8 cellular contexts compared by ENCODE assay signal in genomic region chr1:231337043-231337471, GRCh38. TPM values are rescaled to one million over a fixed set of nuclear protein-coding genes. Genes with fewer than 3 reads are reported as not detected.
DNase-seq lines count a peak whose midpoint lies in the region; ATAC-seq and TF ChIP-seq lines count a peak whose summit lies in the region.

No MANE protein-coding gene starts in this region.

- CTCF ChIA-PET in OCI-LY7 (lab: Charles Lee; ENCODE audit: unreplicated experiment): interaction anchor here (0.8 to 1.5 kb wide), 2 partner anchors 95 to 251 kb away, joined by 3 read pairs; no protein-coding TSS in a partner anchor

- H3K36me3 Mint-ChIP-seq in CD14-positive monocyte: peaks cover 14 to 38% of the 10 kb centered on the region in 2 donors

- H3K27ac ChIP-seq in OCI-LY7 (ENCODE audit: low read depth, low read length, poor library complexity, severe bottlenecking) (peak overlapping the region; percentile 96), ectodermal cell (ENCODE audit: insufficient read depth, low read depth, low read length, poor library complexity, severe bottlenecking) (peak overlapping the region; percentile 58), muscle layer of colon (ENCODE audit: low read depth, low read length) (peak overlapping the region; percentile 96)

- 2% methylated on average over 32 of the region's 32 CpGs for WGBS in ectodermal cell, 2 experiments

- BruUV-seq in OCI-LY7 (replicated peaks; lab: Mats Ljungman, UMichigan): no TSS peak

- POLR2A ChIA-PET in OCI-LY7 (lab: Charles Lee): interaction anchor here (0.8 to 3.0 kb wide), 9 partner anchors 12 to 246 kb away, joined by 3 to 12 read pairs (median 4); partner anchors contain the start of gene EGLN1

- H3K4me1 ChIP-seq in OCI-LY7 (ENCODE audit: insufficient read depth, low read length, poor library complexity, severe bottlenecking) (peaks cover 38% of the 10 kb centered on the region), ectodermal cell (ENCODE audit: control insufficient read depth, insufficient read depth, low read length) (peaks cover 24% of the 10 kb centered on the region), muscle layer of colon (ENCODE audit: insufficient read depth, low read length) (peaks cover 40% of the 10 kb centered on the region)

- peak overlapping the region; percentile 34; the same call in 1 of the 2 replicates for H2AFZ ChIP-seq in OCI-LY7 (ENCODE audit: low read length)

- peak overlapping the region; percentile 98 to 99 (median 99) for H3K27ac Mint-ChIP-seq in CD14-positive monocyte

- H3K36me3 ChIP-seq in OCI-LY7 (ENCODE audit: insufficient read depth, low read length): peaks cover 53% of the 10 kb centered on the region
- peaks cover 3% of the 10 kb centered on the region for H3K36me3 ChIP-seq in ectodermal cell (ENCODE audit: control insufficient read depth, insufficient read depth, low read length)
- peaks cover 4% of the 10 kb centered on the region for H3K36me3 ChIP-seq in muscle layer of colon (ENCODE audit: insufficient read depth, low read length)

- DNase-seq in CD14-positive monocyte (ENCODE audit: low spot score) (no peak), OCI-LY7 (ENCODE audit: low spot score) (no peak), NCI-H510A (lab: John Stamatoyannopoulos, UW) (no peak), ACHN (no peak)
- DNase-seq in stimulated activated CD8-positive, alpha-beta memory T cell treated with anti-CD3 and anti-CD28 coated beads, Interleukin-4, amount 100 ng/mL, for 48 hours: no peak

- peaks cover 86% of the 10 kb centered on the region for H3K79me2 ChIP-seq in OCI-LY7 (ENCODE audit: insufficient read depth, low read depth, low read length)

- no peaks in the 10 kb centered on the region for H3K27me3 ChIP-seq in ectodermal cell (ENCODE audit: control insufficient read depth, insufficient read depth, low read length, poor library complexity, severe bottlenecking)
- no peaks in the 10 kb centered on the region for H3K27me3 ChIP-seq in muscle layer of colon (ENCODE audit: control insufficient read depth in 1 of 2, insufficient read depth in 2 of 2, low read length in 2 of 2)

- peaks cover 62% of the 10 kb centered on the region for H3K4me1 Mint-ChIP-seq in CD14-positive monocyte

- H3K27me3 Mint-ChIP-seq in CD14-positive monocyte (ENCODE audit: low read depth in 3 of 3): no peaks in the 10 kb centered on the region

- H4K20me1 ChIP-seq in OCI-LY7 (ENCODE audit: insufficient read depth, low read length): peaks cover 44% of the 10 kb centered on the region

- TF ChIP-seq CTCF in CD14-positive monocyte (IDR thresholded peaks at IDR 0.05) (no peak), OCI-LY7 (conservative IDR thresholded peaks at IDR 0.05; ENCODE audit: low read length) (no peak)

- no peaks in the 10 kb centered on the region for H3K9me2 ChIP-seq in OCI-LY7 (ENCODE audit: insufficient read depth, low read length)

- in situ Hi-C loops in ACHN (cut with HindIII; ENCODE audit: low pct_ligation_motif_present, low pct_unique_long_range_greater_than_20kb, low sequenced_read_pairs): no loop called here

- H3K9ac ChIP-seq in muscle layer of colon (ENCODE audit: low read length): peak overlapping the region; percentile 84

- H3K4me2 ChIP-seq in OCI-LY7 (ENCODE audit: low read length): peak overlapping the region; percentile 98

- no peaks in the 10 kb centered on the region for H3K9me3 ChIP-seq in OCI-LY7 (ENCODE audit: low read length)
- H3K9me3 ChIP-seq in ectodermal cell (ENCODE audit: control insufficient read depth, low read length): no peaks in the 10 kb centered on the region
- H3K9me3 ChIP-seq in muscle layer of colon (ENCODE audit: low read length): no peaks in the 10 kb centered on the region

- intact Hi-C loops in CD14-positive monocyte (cut with micrococcal nuclease) (loop anchor here (5.0 to 10.0 kb wide), 5 partner anchors 85 to 692 kb away; partner anchors contain the start of genes ARV1 (in 1 of the 2), COG2 (in 1 of the 2), EGLN1 (in 1 of the 2) and GNPAT (in 1 of the 2)), OCI-LY7 (cut with micrococcal nuclease; ENCODE audit: unreplicated experiment) (loop anchor here (2.0 kb wide), 1 partner anchor 86 kb away; the partner anchor contains the start of gene EGLN1)

- ATAC-seq in GM21529 (IDR thresholded peaks at IDR 0.05; ENCODE audit: unreplicated experiment): peak; percentile 23

- H3K4me3 Mint-ChIP-seq in CD14-positive monocyte: peak overlapping the region; percentile 99 to 100

- no peaks in the 10 kb centered on the region for H3K9me3 Mint-ChIP-seq in CD14-positive monocyte

- H3K4me3 ChIP-seq in OCI-LY7 (ENCODE audit: low read depth, low read length, poor library complexity, severe bottlenecking): peak overlapping the region; percentile 99
- peak overlapping the region; percentile 76 for H3K4me3 ChIP-seq in ectodermal cell (ENCODE audit: insufficient read depth, low read depth, low read length)
- H3K4me3 ChIP-seq in muscle layer of colon (ENCODE audit: low read depth in 1 of 2, low read length in 2 of 2): peak overlapping the region; percentile 91 to 98

RNA-seq across cellular contexts. Expression of gene EXOC8, which starts 0.6 kb away (rescaled TPM):
- polyA plus RNA-seq in CD14-positive monocyte: 1 to 10 TPM; 2.8 to 3.1 TPM
- 14.8 and 17.0 TPM in 2 replicates for total RNA-seq in OCI-LY7 (2014; rRNA removed; shearing (Covaris generic))
- total RNA-seq in OCI-LY7 (2022): 17.4 and 18.6 TPM in 2 replicates
- polyA plus RNA-seq in ectodermal cell (2013, experiment 1 of 4): 8.4 TPM
- polyA plus RNA-seq in ectodermal cell (2013, experiment 2 of 4): 8.6 TPM
- 5.8 TPM for polyA plus RNA-seq in ectodermal cell (2013, experiment 3 of 4)
- 6.5 TPM for polyA plus RNA-seq in ectodermal cell (2013, experiment 4 of 4)

RNA-seq across cellular contexts. Expression of gene SPRTN, which starts 1.0 kb away (rescaled TPM):
- polyA plus RNA-seq in CD14-positive monocyte: 1 to 10 TPM; 7.8 to 9.1 TPM
- 10.9 and 14.6 TPM in 2 replicates for total RNA-seq in OCI-LY7 (2014; rRNA removed; shearing (Covaris generic))
- total RNA-seq in OCI-LY7 (2022): 16.4 and 17.7 TPM in 2 replicates
- 11.2 TPM for polyA plus RNA-seq in ectodermal cell (2013, experiment 1 of 4)
- polyA plus RNA-seq in ectodermal cell (2013, experiment 2 of 4): 11.7 TPM
- polyA plus RNA-seq in ectodermal cell (2013, experiment 3 of 4): 9.7 TPM
- polyA plus RNA-seq in ectodermal cell (2013, experiment 4 of 4): 12.5 TPM
